ENCODE assay signal across 1 cellular context in genomic region chr15:31320022-31320421, GRCh38.
TF ChIP-seq lines count a peak whose summit lies in the region.

No MANE protein-coding gene starts in this region.

TF ChIP-seq in HepG2, 621 proteins besides CTCF, POLR2A, EP300 and RAD21 (continued from another document):
- no peak for TF ChIP-seq RNF219 (CRISPR knock-in tag; IDR thresholded peaks at IDR 0.05)
- no peak for TF ChIP-seq NFE2 (CRISPR knock-in tag; IDR thresholded peaks at IDR 0.05)
